9 cellular contexts compared by ENCODE assay signal in genomic region chr3:152323834-152324233, GRCh38. TPM values are rescaled to one million over a fixed set of nuclear protein-coding genes. Genes with fewer than 3 reads are reported as not detected.
DNase-seq lines count a peak whose midpoint lies in the region; ATAC-seq, FAIRE-seq and TF ChIP-seq lines count a peak whose summit lies in the region.
"Had no signal": no experiment of that assay in that cellular context is flagged by ENCODE, and none has a peak within 500 bp of the region (broad histone marks: within the 10 kb centered on the region; RNA-seq: fewer than 3 reads in every experiment).

No MANE protein-coding gene starts in this region.

- TF ChIP-seq CTCF in colonic mucosa (IDR thresholded peaks at IDR 0.05) = no peak
- TF ChIP-seq CTCF in BE2C (IDR thresholded peaks at IDR 0.05; ENCODE audit: low read depth, low read length) = no peak

- H3K27me3 Mint-ChIP-seq in CD4-positive, CD25-positive, alpha-beta regulatory T cell = no peaks in the 10 kb centered on the region

- no peaks in the 10 kb centered on the region for H3K9me3 ChIP-seq in CD4-positive, CD25-positive, alpha-beta regulatory T cell (ENCODE audit: control insufficient read depth in 2 of 2, low read length in 2 of 2)
- H3K9me3 ChIP-seq in colonic mucosa (no peaks in the 10 kb centered on the region), BE2C (no peaks in the 10 kb centered on the region)

- H3K4me3 ChIP-seq in CD4-positive, CD25-positive, alpha-beta regulatory T cell (ENCODE audit: low read depth, low read length) = peak overlapping the region; percentile 77
- no peak overlapping the region for H3K4me3 ChIP-seq in colonic mucosa
- no peak overlapping the region for H3K4me3 ChIP-seq in BE2C (ENCODE audit: low read depth, low read length)

- FAIRE-seq in GM19239 (lab: Jason Lieb, UNC) = peak; percentile 93

- H3K36me3 Mint-ChIP-seq in CD4-positive, CD25-positive, alpha-beta regulatory T cell = peaks cover 22% of the 10 kb centered on the region

- peak; percentile 32 to 40 for ATAC-seq in CD4-positive, CD25-positive, alpha-beta regulatory T cell (ENCODE audit: low read depth in 2 of 2)
- ATAC-seq in HG03103 (IDR thresholded peaks at IDR 0.05; ENCODE audit: low read depth, unreplicated experiment) = peak; percentile 78
- ATAC-seq: sciatic nerve had no signal

- peaks cover 0 to 1% (median 0%) of the 10 kb centered on the region in 7 donors for H3K9me3 Mint-ChIP-seq in CD4-positive, CD25-positive, alpha-beta regulatory T cell

- no peak overlapping the region for H3K9ac ChIP-seq in colonic mucosa (ENCODE audit: low read depth in 2 of 2, low read length in 2 of 2)

- H3K36me3 ChIP-seq in CD4-positive, CD25-positive, alpha-beta regulatory T cell (ENCODE audit: control insufficient read depth, insufficient read depth, low read length) = peaks cover 9% of the 10 kb centered on the region
- H3K36me3 ChIP-seq in colonic mucosa (no peaks in the 10 kb centered on the region), BE2C (no peaks in the 10 kb centered on the region)

- no peaks in the 10 kb centered on the region for H3K27me3 ChIP-seq in CD4-positive, CD25-positive, alpha-beta regulatory T cell (ENCODE audit: control insufficient read depth, insufficient read depth, low read length)
- no peaks in the 10 kb centered on the region for H3K27me3 ChIP-seq in colonic mucosa
- H3K27me3 ChIP-seq in BE2C = no peaks in the 10 kb centered on the region

- H3K4me3 Mint-ChIP-seq in CD4-positive, CD25-positive, alpha-beta regulatory T cell = peak overlapping the region; percentile 36 to 84 (median 76)

- peak in 2 of 3 donors; percentile 35 to 69 for DNase-seq in CD4-positive, CD25-positive, alpha-beta regulatory T cell
- DNase-seq in GM19239 (ENCODE audit: insufficient read length, low spot score) (no peak), colonic mucosa (no peak), NCI-H2107 (lab: John Stamatoyannopoulos, UW) (no peak), GOT3 (lab: John Stamatoyannopoulos, UW) (no peak), BE2C (no peak)
- DNase-seq in effector CD4-positive, alpha-beta T cell = no peak

- H3K27ac Mint-ChIP-seq in CD4-positive, CD25-positive, alpha-beta regulatory T cell = peak overlapping the region; percentile 58 to 60 (median 59)

- peaks cover 73% of the 10 kb centered on the region for H3K4me1 ChIP-seq in CD4-positive, CD25-positive, alpha-beta regulatory T cell (ENCODE audit: control insufficient read depth, insufficient read depth, low read length, poor library complexity, severe bottlenecking)
- no peaks in the 10 kb centered on the region for H3K4me1 ChIP-seq in colonic mucosa
- peaks cover 14% of the 10 kb centered on the region for H3K4me1 ChIP-seq in BE2C

- peak overlapping the region; percentile 76 for H3K27ac ChIP-seq in CD4-positive, CD25-positive, alpha-beta regulatory T cell (ENCODE audit: insufficient read depth, low read length, poor library complexity, severe bottlenecking)
- H3K27ac ChIP-seq in colonic mucosa = peak overlapping the region; percentile 16

- intact Hi-C loops in colonic mucosa (cut with DNase I) = no loop called here

- H3K4me1 Mint-ChIP-seq in CD4-positive, CD25-positive, alpha-beta regulatory T cell = peaks cover 61 to 90% (median 75%) of the 10 kb centered on the region in 4 donors

RNA-seq across cellular contexts. Expression of gene MBNL1, which starts 55.1 kb away (rescaled TPM):
- 726 TPM for total RNA-seq in CD4-positive, CD25-positive, alpha-beta regulatory T cell
- 100 to 1,000 TPM; 221 to 262 (median 237) TPM for polyA plus RNA-seq in CD4-positive, CD25-positive, alpha-beta regulatory T cell
- total RNA-seq in colonic mucosa = 100 to 1,000 TPM; 149 to 191 TPM
- 41.6 TPM for polyA plus RNA-seq in BE2C (2012; ENCODE audit: insufficient read depth, insufficient read length, low read depth)

Comparison
In these comparisons a context has a peak if more than half of its experiments do, and no peak if none do; other contexts are left out.
1. DNase-seq: peak in CD4-positive, CD25-positive, alpha-beta regulatory T cell (2 of 3); none in GM19239 (single experiment), colonic mucosa (single experiment), effector CD4-positive, alpha-beta T cell (single experiment), NCI-H2107 (single experiment), GOT3 (single experiment) and BE2C (single experiment).